ENCODE assay signal across 28 cellular contexts in the genomic region with DNA sequence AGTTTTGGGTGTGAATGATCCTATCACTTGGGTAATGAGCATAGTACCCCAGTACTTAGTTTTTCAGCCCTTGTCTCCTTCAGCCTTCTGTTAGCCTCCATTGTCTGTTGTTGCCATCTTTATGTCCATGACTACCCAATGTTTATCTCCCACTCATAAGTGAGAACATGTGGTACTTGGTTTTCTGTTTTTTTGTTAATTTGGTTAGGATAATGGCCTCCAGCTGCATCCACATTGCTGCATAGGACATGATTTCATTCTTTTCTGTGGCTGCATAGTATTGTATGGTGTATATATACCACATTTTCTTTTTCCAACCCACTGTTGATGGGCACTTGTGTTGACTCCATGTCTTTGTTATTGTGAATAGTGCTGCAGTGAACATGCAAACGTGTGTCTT. TPM values are rescaled to one million over a fixed set of nuclear protein-coding genes. Genes with fewer than 3 reads are reported as not detected.
A peak's percentile ranks its signal among the peaks of the same experiment; 100 is the strongest.
DNase-seq lines count a peak whose midpoint lies in the region; ATAC-seq, FAIRE-seq and TF ChIP-seq lines count a peak whose summit lies in the region.
"Had no signal": no experiment of that assay in that cellular context is flagged by ENCODE, and none has a peak within 500 bp of the region (broad histone marks: within the 10 kb centered on the region; RNA-seq: fewer than 3 reads in every experiment).

No MANE protein-coding gene starts in this region.

- intact Hi-C loops in K562 (cut with micrococcal nuclease): no loop called here

- H3K4me1 Mint-ChIP-seq in HFFc6 (ENCODE audit: low read depth): peaks cover 15% of the 10 kb centered on the region; the same call in 1 of the 2 replicates
- H3K4me1 Mint-ChIP-seq: CD14-positive monocyte had no signal

- DNase-seq in DMS53 (lab: John Stamatoyannopoulos, UW) (peak; percentile 7), DMS53 treated with DMSO at 0.1 percent for 48 hours (lab: John Stamatoyannopoulos, UW; ENCODE audit: unreplicated experiment) (no peak), HFFc6 (no peak), K562 (ENCODE audit: extremely low read depth in 1 of 4, low spot score in 3 of 4) (no peak), mesenchymal stem cell (peak; percentile 12), NCI-H128 (lab: John Stamatoyannopoulos, UW; ENCODE audit: unreplicated experiment) (no peak)
- no peak for DNase-seq in effector CD4-positive, alpha-beta T cell
- DNase-seq: ACHN, DMS79, KG1, NCI-H1092, NCI-H1436 treated with DMSO at 0.1 percent for 48 hours, NCI-H1930, NCI-H2171, NCI-H345, NCI-H524, NCI-H82, Peyer's patch, T-helper 2 cell had no signal

- no peak for FAIRE-seq in K562 (lab: Jason Lieb, UNC)
- FAIRE-seq: GM12892, H54, HepG2 had no signal

- no peak overlapping the region for H3K4me3 Mint-ChIP-seq in HFFc6
- H3K4me3 Mint-ChIP-seq: CD14-positive monocyte had no signal

- H3K14ac ChIP-seq in mesenchymal stem cell (ENCODE audit: low read length in 2 of 2): no peak overlapping the region

- H3K4ac ChIP-seq in mesenchymal stem cell (ENCODE audit: low read depth in 1 of 2, low read length in 2 of 2): no peak overlapping the region

- H3K23ac ChIP-seq in mesenchymal stem cell (ENCODE audit: low read length in 2 of 2): no peak overlapping the region

- H2BK12ac ChIP-seq in mesenchymal stem cell (ENCODE audit: low read length in 2 of 2): no peak overlapping the region

- no peaks in the 10 kb centered on the region for H3K9me3 Mint-ChIP-seq in HFFc6

- TF ChIP-seq RAD21 in K562 (CRISPR knock-in tag; conservative IDR thresholded peaks at IDR 0.05 in 1 of 2, IDR thresholded peaks at IDR 0.05 in 1 of 2): no peak

- H3K9me3 ChIP-seq in K562 (replicated peaks; ENCODE audit: control insufficient read depth, insufficient read depth, low read depth, low read length): no peaks in the 10 kb centered on the region
- H3K9me3 ChIP-seq in mesenchymal stem cell (ENCODE audit: control insufficient read depth, low read length): no peaks in the 10 kb centered on the region
- H3K9me3 ChIP-seq: Peyer's patch had no signal

- H3K27ac ChIP-seq in K562 (ENCODE audit: extremely low read depth, low read depth, low read length) (no peak overlapping the region), mesenchymal stem cell (ENCODE audit: low read length, poor library complexity, severe bottlenecking) (no peak overlapping the region)
- H3K27ac ChIP-seq: 22Rv1, HL-60, Peyer's patch had no signal

- POLR2A ChIA-PET in K562 (lab: Yijun Ruan, JAX): no interaction called here

- no peak overlapping the region for H4K8ac ChIP-seq in mesenchymal stem cell (ENCODE audit: low read length)

- CTCF ChIA-PET in K562 (lab: Yijun Ruan, JAX; ENCODE audit: low intra/inter-chr PET ratio): no interaction called here

- H3K36me3 Mint-ChIP-seq in HFFc6 (ENCODE audit: low read depth): no peaks in the 10 kb centered on the region
- H3K36me3 Mint-ChIP-seq: CD14-positive monocyte had no signal

- H4K20me1 ChIP-seq in K562 (replicated peaks; ENCODE audit: control insufficient read depth, insufficient read depth, low read length): no peaks in the 10 kb centered on the region

- TF ChIP-seq POLR2A in K562 (conservative IDR thresholded peaks at IDR 0.05): no peak

- H3K9ac ChIP-seq in K562 (ENCODE audit: insufficient read depth in 1 of 2, low read depth in 2 of 2, low read length in 2 of 2) (no peak overlapping the region), mesenchymal stem cell (ENCODE audit: low read length) (no peak overlapping the region)

- H3K4me2 ChIP-seq in K562 (ENCODE audit: insufficient read depth, low read length) (no peak overlapping the region), mesenchymal stem cell (ENCODE audit: low read length, poor library complexity, severe bottlenecking) (no peak overlapping the region)

- no peaks in the 10 kb centered on the region for H3K79me1 ChIP-seq in mesenchymal stem cell (replicated peaks; ENCODE audit: low read length, poor library complexity, severe bottlenecking)

- no TSS peak for BruUV-seq in K562 (replicated peaks; lab: Mats Ljungman, UMichigan)

- no peak overlapping the region for H2BK15ac ChIP-seq in mesenchymal stem cell (ENCODE audit: low read depth, poor library complexity, severe bottlenecking)

- TF ChIP-seq EP300 in K562 (IDR thresholded peaks at IDR 0.05; ENCODE audit: low read length): no peak

- H3K9me1 ChIP-seq in K562 (ENCODE audit: control insufficient read depth, insufficient read depth, low read length): no peaks in the 10 kb centered on the region

- no peaks in the 10 kb centered on the region for H3K4me1 ChIP-seq in K562 (replicated peaks in 1 of 2; ENCODE audit: control insufficient read depth in 2 of 2, insufficient read depth in 2 of 2, low read length in 2 of 2)
- no peaks in the 10 kb centered on the region for H3K4me1 ChIP-seq in mesenchymal stem cell (ENCODE audit: control insufficient read depth, insufficient read depth, low read depth, low read length)
- H3K4me1 ChIP-seq: Peyer's patch had no signal

- no peak overlapping the region for H4K91ac ChIP-seq in mesenchymal stem cell (ENCODE audit: low read length)

- no peaks in the 10 kb centered on the region for H3K27me3 ChIP-seq in K562 (ENCODE audit: control insufficient read depth in 2 of 2, insufficient read depth in 2 of 2, low read length in 2 of 2)
- H3K27me3 ChIP-seq in mesenchymal stem cell (ENCODE audit: control insufficient read depth in 1 of 2, insufficient read depth in 1 of 2, low read length in 2 of 2): no peaks in the 10 kb centered on the region
- H3K27me3 ChIP-seq: Peyer's patch had no signal

- H3K27ac Mint-ChIP-seq in HFFc6: 0 out of 2 replicates have a peak overlapping the region, but pooled peaks have one; percentile 3
- H3K27ac Mint-ChIP-seq: CD14-positive monocyte had no signal

- H3K36me3 ChIP-seq in K562 (ENCODE audit: control insufficient read depth, insufficient read depth, low read length) (no peaks in the 10 kb centered on the region), mesenchymal stem cell (ENCODE audit: control insufficient read depth in 1 of 2, insufficient read depth in 2 of 2, low read depth in 1 of 2, low read length in 2 of 2) (no peaks in the 10 kb centered on the region)
- H3K36me3 ChIP-seq: Peyer's patch had no signal

- H2BK120ac ChIP-seq in mesenchymal stem cell (ENCODE audit: low read depth, low read length): no peak overlapping the region

- no peak overlapping the region for H3K18ac ChIP-seq in mesenchymal stem cell (ENCODE audit: low read depth in 1 of 2, low read length in 2 of 2)

- H2AFZ ChIP-seq in K562 (ENCODE audit: low read depth, low read length) (no peak overlapping the region), mesenchymal stem cell (ENCODE audit: low read depth, low read length) (no peak overlapping the region)

- no peaks in the 10 kb centered on the region for H3K79me2 ChIP-seq in K562 (ENCODE audit: control insufficient read depth, insufficient read depth, low read length)

- ATAC-seq in K562 (no peak), HG03025 (IDR thresholded peaks at IDR 0.05; ENCODE audit: low FRiP score, unreplicated experiment) (no peak)
- ATAC-seq: HepG2, Right ventricle myocardium inferior had no signal

- no peak overlapping the region for H2AK5ac ChIP-seq in mesenchymal stem cell (ENCODE audit: low read length, severe bottlenecking)

- in situ Hi-C loops in K562 (cut with MboI): no loop called here

- no peak overlapping the region for H2BK5ac ChIP-seq in mesenchymal stem cell (ENCODE audit: low read depth, low read length, poor library complexity, severe bottlenecking)

- no peak overlapping the region for H3K4me3 ChIP-seq in K562
- H3K4me3 ChIP-seq in mesenchymal stem cell (ENCODE audit: insufficient read depth in 1 of 2, low read depth in 1 of 2, low read length in 2 of 2): no peak overlapping the region
- H3K4me3 ChIP-seq: Peyer's patch had no signal

- H3K27me3 Mint-ChIP-seq in HFFc6 (ENCODE audit: insufficient read depth): no peaks in the 10 kb centered on the region

- WGBS in K562 (ENCODE audit: insufficient coverage, low coverage, missing lambda C conversion rate): 13% methylated on average over 1 of the region's 1 CpG
- 33% methylated on average over 1 of the region's 1 CpG for WGBS in mesenchymal stem cell

- TF ChIP-seq CTCF in HFFc6 (IDR thresholded peaks at IDR 0.05): no peak
- TF ChIP-seq CTCF in K562 (IDR thresholded peaks at IDR 0.05 in 2 of 3, conservative IDR thresholded peaks at IDR 0.05 in 1 of 3; ENCODE audit: insufficient read depth in 2 of 3, low read depth in 1 of 3, low read length in 3 of 3): no peak

RNA-seq across cellular contexts. Expression of a gene that starts 39.6 kb away (rescaled TPM):
- not detected for total RNA-seq in HFFc6 (2021; fragmentation: NEBNext Ultra II Directional; extraction: Animal tissue kit (Norgen Biotek cat#: 25700))
- total RNA-seq in K562 (2011; cell fraction: chromatin; rRNA removed; ENCODE audit: low replicate concordance): 17.1 and 57.1 TPM in 2 replicates
- 6.3 and 9.9 TPM in 2 replicates for total RNA-seq in K562 (2011; cell fraction: nucleolus; rRNA removed)
- total RNA-seq in K562 (2011; cell fraction: nucleoplasm; rRNA removed): 44.9 and 89.1 TPM in 2 replicates
- total RNA-seq in K562 (2014; rRNA removed): 1.2 and 1.5 TPM in 2 replicates
- 4.9 and 5.1 TPM in 2 replicates for total RNA-seq in K562 (2014; rRNA removed; fragmentation: Illumina TruSeq; extraction: Trizol)
- 4.2 and 4.9 TPM in 2 replicates for total RNA-seq in K562 (2015; rRNA removed; fragmentation: Illumina TruSeq; extraction: Trizol)
- total RNA-seq in K562 (2021): 0.98 and 1.1 TPM in 2 replicates
- polyA plus RNA-seq in K562 (2011; rRNA removed): 0.38 and 0.41 TPM in 2 replicates
- 0.07 TPM in 1 of 2 replicates, not detected in the other for polyA plus RNA-seq in K562 (2011; cell fraction: cytosol; rRNA removed)
- polyA plus RNA-seq in K562 (2011; cell fraction: nucleus; rRNA removed): 4.6 and 6.1 TPM in 2 replicates
- polyA plus RNA-seq in K562 (2012): not detected in 2 replicates
- polyA plus RNA-seq in K562 (2014; fragmentation: Illumina TruSeq; extraction: Trizol): 0.12 TPM in 1 of 2 replicates, not detected in the other
- not detected for polyA plus RNA-seq in K562 (2014; fragmentation: Nextera tagmentation; extraction: Ambion mirVana)
- polyA plus RNA-seq in K562 (2014; rRNA removed): 0.31 TPM in 1 of 2 replicates, not detected in the other
- 14.3 and 17.5 TPM in 2 replicates for polyA minus RNA-seq in K562 (2011; rRNA and poly(A)+ RNA removed)
- not detected in 2 replicates for polyA minus RNA-seq in K562 (2011; cell fraction: cytosol; rRNA and poly(A)+ RNA removed)
- polyA minus RNA-seq in K562 (2011; cell fraction: nucleus; rRNA and poly(A)+ RNA removed): 40.3 and 41.9 TPM in 2 replicates
- polyA plus RNA-seq in mesenchymal stem cell (2013, experiment 1 of 2): not detected
- not detected for polyA plus RNA-seq in mesenchymal stem cell (2013, experiment 2 of 2)
- total RNA-seq: SK-MEL-5 had no signal
- polyA plus RNA-seq: CD14-positive monocyte had no signal

Comparison
In these comparisons a context has a peak if more than half of its experiments do, and no peak if none do; other contexts are left out.
1. DNase-seq: peak in DMS53 (single experiment) and mesenchymal stem cell (single experiment); none in DMS53 treated with DMSO at 0.1 percent for 48 hours (single experiment), HFFc6 (single experiment), K562 (0 of 4), NCI-H128 (single experiment) and effector CD4-positive, alpha-beta T cell (single experiment).